1 cellular context compared by ENCODE assay signal in the genomic region with DNA sequence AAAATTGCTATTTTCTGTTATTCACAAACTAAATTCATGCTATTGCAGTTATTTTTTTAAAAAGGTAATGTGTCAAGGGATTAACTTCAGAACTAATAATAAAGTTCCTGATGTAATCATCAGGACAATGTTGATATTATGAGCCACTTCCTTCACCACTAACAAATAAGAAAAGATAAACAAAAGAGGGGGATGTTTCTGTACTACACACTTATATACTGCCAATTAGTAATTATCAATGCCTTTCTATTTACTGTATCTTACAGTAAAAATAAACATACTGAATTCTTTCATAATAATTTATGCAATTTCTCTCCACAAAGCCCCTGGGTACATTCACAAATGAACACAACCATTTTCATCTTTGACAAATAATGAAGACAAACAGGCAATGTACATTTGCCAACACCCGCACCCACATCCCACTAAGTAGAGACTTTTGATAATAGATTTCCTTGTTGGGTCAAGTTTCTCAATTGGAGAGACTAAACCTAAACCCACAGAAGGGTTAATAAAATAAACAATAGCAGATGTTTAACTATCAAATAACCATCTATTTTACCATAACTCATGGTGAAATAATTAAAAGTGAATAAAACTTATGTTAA.
TF ChIP-seq lines count a peak whose summit lies in the region.

No MANE protein-coding gene starts in this region.

TF ChIP-seq in SK-N-SH, 30 proteins besides CTCF, POLR2A, EP300 and RAD21 (continued from another document):
- TF ChIP-seq FOXM1 (IDR thresholded peaks at IDR 0.05; ENCODE audit: low read depth), result no peak
- TF ChIP-seq IRF3 (IDR thresholded peaks at IDR 0.05; ENCODE audit: low read depth, low read length), result no peak
- TF ChIP-seq NRF1 (IDR thresholded peaks at IDR 0.05; ENCODE audit: low read depth, low read length), result no peak
- no peak for TF ChIP-seq RCOR1 (IDR thresholded peaks at IDR 0.05; ENCODE audit: low read length)
- TF ChIP-seq GABPA (IDR thresholded peaks at IDR 0.05; ENCODE audit: low read depth), result no peak
